32 cellular contexts compared by ENCODE assay signal in the genomic region with DNA sequence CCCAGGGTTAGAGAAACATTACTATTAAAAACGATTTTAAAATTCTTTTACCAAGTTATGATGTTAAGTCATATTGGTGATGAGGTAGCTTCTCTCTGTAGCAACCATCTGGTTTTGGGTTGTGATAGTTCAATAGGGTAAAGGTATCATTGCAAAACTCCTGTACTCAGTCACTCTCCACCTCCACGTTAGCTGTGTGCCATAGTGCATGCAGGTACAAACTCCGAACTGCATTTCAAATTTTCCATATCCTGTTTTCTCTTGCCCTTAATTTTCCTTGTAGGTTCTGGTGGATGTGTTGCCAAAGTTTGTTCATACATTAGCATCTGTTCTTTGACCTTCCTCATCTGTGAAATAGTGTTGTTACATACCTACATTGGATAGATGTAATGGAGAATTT.
"Had no signal": no experiment of that assay in that cellular context is flagged by ENCODE, and none has a peak within 500 bp of the region (broad histone marks: within the 10 kb centered on the region; RNA-seq: fewer than 3 reads in every experiment).

No MANE protein-coding gene starts in this region.

- H3K36me3 Mint-ChIP-seq: activated naive CD8-positive, alpha-beta T cell had no signal

- FAIRE-seq: astrocyte, bronchial epithelial cell had no signal

- H3K4me1 ChIP-seq: colonic mucosa, foreskin keratinocyte, gastrocnemius medialis had no signal

- ATAC-seq: activated CD8-positive, alpha-beta T cell treated with anti-CD3 and anti-CD28 coated beads for 36 hours; activated T-cell treated with anti-CD3 and anti-CD28 coated beads, Interleukin-2, amount 50 U/mL, for 4 hours; activated T-helper 17 cell treated with anti-CD3 and anti-CD28 coated beads, Interleukin-2, amount 50 U/mL, for 72 hours; foreskin keratinocyte; gastrocnemius medialis; T-helper 17 cell had no signal

- H3K4me3 ChIP-seq: colonic mucosa, esophagus muscularis mucosa, gastrocnemius medialis had no signal

- H3K4me3 Mint-ChIP-seq: activated B cell treated with CpG ODN at 0.5 μM for 24 hours; activated CD8-positive, alpha-beta T cell treated with anti-CD3 and anti-CD28 coated beads for 36 hours; activated naive CD8-positive, alpha-beta T cell; activated T-cell treated with anti-CD3 and anti-CD28 coated beads, Interleukin-2, amount 50 U/mL, for 4 hours; activated T-helper 17 cell treated with anti-CD3 and anti-CD28 coated beads, Interleukin-2, amount 50 U/mL, for 72 hours; endodermal cell; T-helper 17 cell; T-helper 2 cell treated with Interferon-gamma antibody and Interleukin-4, amounts not matched to agents 5 μg/mL and 100 μg/mL, for 36 hours had no signal

- H3K27ac ChIP-seq: brain microvascular endothelial cell, colonic mucosa, esophagus muscularis mucosa, foreskin keratinocyte, gastrocnemius medialis, WERI-Rb-1 had no signal

- H3K9me3 ChIP-seq: colonic mucosa, esophagus muscularis mucosa, gastrocnemius medialis had no signal

- DNase-seq: activated B cell treated with CpG ODN at 0.5 μM for 24 hours; activated CD4-positive, alpha-beta T cell treated with anti-CD3 and anti-CD28 coated beads for 48 hours; activated CD4-positive, alpha-beta T cell treated with anti-CD3 and anti-CD28 coated beads, Interleukin-2, amount 50 U/mL, for 1 hour; activated CD4-positive, alpha-beta T cell treated with anti-CD3 and anti-CD28 coated beads, Interleukin-2, amount 50 U/mL, for 48 hours; activated CD8-positive, alpha-beta memory T cell treated with anti-CD3 and anti-CD28 coated beads for 24 hours; activated CD8-positive, alpha-beta T cell treated with anti-CD3 and anti-CD28 coated beads for 36 hours; activated effector memory CD4-positive, alpha-beta T cell treated with Interleukin-2 at 50 U/mL for 16 hours; activated gamma-delta T cell treated with Interleukin-2 at 50 U/mL for 16 hours; activated naive CD4-positive, alpha-beta T cell treated with anti-CD3 and anti-CD28 coated beads, Interleukin-2, amount 50 U/mL, for 16 hours; activated naive CD4-positive, alpha-beta T cell treated with Interleukin-2 at 50 U/mL for 16 hours; activated T-cell treated with anti-CD3 and anti-CD28 coated beads, Interleukin-2, amount 50 U/mL, for 4 hours; amniotic stem cell; anterior cingulate cortex; brain microvascular endothelial cell; caudate nucleus; cerebellar nuclear complex; colonic mucosa; effector memory CD4-positive, alpha-beta T cell; endodermal cell; foreskin keratinocyte; gastrocnemius medialis; glutamatergic neuron; T-helper 1 cell; T-helper 17 cell; T1000; WERI-Rb-1 had no signal

- H3K9me3 Mint-ChIP-seq: activated B cell treated with CpG ODN at 0.5 μM for 24 hours; activated T-cell treated with anti-CD3 and anti-CD28 coated beads, Interleukin-2, amount 50 U/mL, for 4 hours; activated T-helper 17 cell treated with anti-CD3 and anti-CD28 coated beads, Interleukin-2, amount 50 U/mL, for 72 hours; endodermal cell; T-helper 2 cell treated with Interferon-gamma antibody and Interleukin-4, amounts not matched to agents 5 μg/mL and 100 μg/mL, for 36 hours had no signal

- H3K27me3 Mint-ChIP-seq: activated B cell treated with CpG ODN at 0.5 μM for 24 hours; activated CD8-positive, alpha-beta T cell treated with anti-CD3 and anti-CD28 coated beads for 36 hours; activated naive CD8-positive, alpha-beta T cell; activated T-helper 17 cell treated with anti-CD3 and anti-CD28 coated beads, Interleukin-2, amount 50 U/mL, for 72 hours; T-helper 17 cell had no signal

- H3K27me3 ChIP-seq: brain microvascular endothelial cell, colonic mucosa, esophagus muscularis mucosa, foreskin keratinocyte, gastrocnemius medialis had no signal

- H3K36me3 ChIP-seq: brain microvascular endothelial cell, colonic mucosa, esophagus muscularis mucosa, gastrocnemius medialis, WERI-Rb-1 had no signal

- H3K4me1 Mint-ChIP-seq: activated T-helper 17 cell treated with anti-CD3 and anti-CD28 coated beads, Interleukin-2, amount 50 U/mL, for 72 hours had no signal

- H3K27ac Mint-ChIP-seq: activated B cell treated with CpG ODN at 0.5 μM for 24 hours; activated CD8-positive, alpha-beta T cell treated with anti-CD3 and anti-CD28 coated beads for 36 hours; activated naive CD8-positive, alpha-beta T cell; activated T-helper 17 cell treated with anti-CD3 and anti-CD28 coated beads, Interleukin-2, amount 50 U/mL, for 72 hours; endodermal cell; T-helper 17 cell; T-helper 2 cell treated with Interferon-gamma antibody and Interleukin-4, amounts not matched to agents 5 μg/mL and 100 μg/mL, for 36 hours had no signal
